ENCODE assay signal across 9 cellular contexts in the genomic region with DNA sequence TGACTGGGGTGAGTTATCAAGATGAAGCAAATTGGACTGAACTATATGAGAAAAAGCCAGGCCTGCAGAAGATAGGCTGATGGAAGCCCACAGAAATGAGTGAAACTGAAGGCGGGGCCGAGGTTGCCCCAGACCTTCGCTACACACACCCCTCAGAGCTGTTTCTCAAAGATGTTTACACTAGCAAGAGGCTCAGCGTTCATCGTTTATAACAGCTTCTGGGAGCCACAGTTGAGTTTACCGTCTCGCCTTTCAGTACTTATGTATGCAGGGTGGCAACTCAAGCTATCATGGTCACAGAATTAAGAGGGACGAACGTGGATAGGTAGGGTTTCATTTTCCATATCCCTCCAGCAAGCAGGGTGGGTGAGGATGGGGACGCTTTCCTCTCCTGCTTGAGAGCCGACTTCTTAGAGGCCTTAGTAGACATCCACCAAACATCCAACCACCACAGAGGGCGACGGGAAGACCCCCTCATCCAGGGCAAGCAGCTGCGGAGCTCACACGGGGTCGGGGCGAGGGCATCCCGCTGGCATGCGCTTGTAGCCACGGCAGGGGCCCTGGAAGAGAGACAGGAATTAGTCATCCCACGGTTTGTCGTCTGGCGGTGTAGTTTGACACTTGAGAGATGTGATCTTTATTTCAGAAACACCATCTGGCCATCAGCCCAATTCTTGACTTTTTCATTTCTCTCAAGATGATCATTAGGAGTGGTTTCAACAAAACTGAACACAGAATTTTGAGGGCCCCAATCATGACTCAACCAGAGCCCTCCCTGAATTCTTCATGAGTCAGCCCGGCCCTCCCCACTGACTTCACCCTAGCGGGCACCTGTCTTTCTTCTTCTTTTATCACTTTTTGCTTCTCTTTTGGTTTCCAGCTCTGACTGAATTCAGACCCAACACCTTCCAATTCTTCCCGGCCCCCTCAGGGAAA.
DNase-seq lines count a peak whose midpoint lies in the region; ATAC-seq and FAIRE-seq lines count a peak whose summit lies in the region.
"Had no signal": no experiment of that assay in that cellular context is flagged by ENCODE, and none has a peak within 500 bp of the region (broad histone marks: within the 10 kb centered on the region; RNA-seq: fewer than 3 reads in every experiment).

No MANE protein-coding gene starts in this region.

- H4K91ac ChIP-seq in mesenchymal stem cell (ENCODE audit: low read length): no peak overlapping the region

- H2BK12ac ChIP-seq in mesenchymal stem cell (ENCODE audit: low read length in 2 of 2): peak overlapping the region in 1 of 2 experiments; percentile 7

- no peak overlapping the region for H3K4ac ChIP-seq in mesenchymal stem cell (ENCODE audit: low read depth in 1 of 2, low read length in 2 of 2)

- no peak overlapping the region for H3K27ac Mint-ChIP-seq in activated T-helper 1 cell treated with anti-CD3 and anti-CD28 coated beads, Interleukin-12 subunit alpha, Interleukin-12 subunit beta, Interleukin-2, Interleukin-4 antibody, amounts not matched to agents 30 ng/mL and 10 ng/mL and 1 ng/mL, durations not matched to agents 14 hours and 24 hours and 36 hours

- DNase-seq in DMS79 treated with DMSO at 0.1 percent for 48 hours (lab: John Stamatoyannopoulos, UW): peak; percentile 87
- DNase-seq in HTR-8/SVneo (ENCODE audit: insufficient read length, low spot score): peak; percentile 65
- peak; percentile 12 for DNase-seq in activated naive CD4-positive, alpha-beta T cell treated with anti-CD3 and anti-CD28 coated beads, Interleukin-2, amount 50 U/mL, for 16 hours
- DNase-seq in mesenchymal stem cell: peak; percentile 67
- DNase-seq in activated T-helper 1 cell treated with anti-CD3 and anti-CD28 coated beads, Interleukin-12 subunit alpha, Interleukin-12 subunit beta, Interleukin-2, Interleukin-4 antibody, amounts not matched to agents 30 ng/mL and 10 ng/mL and 1 ng/mL, durations not matched to agents 14 hours and 24 hours and 36 hours (ENCODE audit: low spot score): no peak
- DNase-seq in hypothalamus (lab: John Stamatoyannopoulos, UW): no peak
- DNase-seq: esophagus squamous epithelium had no signal

- H3K36me3 Mint-ChIP-seq in activated T-helper 1 cell treated with anti-CD3 and anti-CD28 coated beads, Interleukin-12 subunit alpha, Interleukin-12 subunit beta, Interleukin-2, Interleukin-4 antibody, amounts not matched to agents 30 ng/mL and 10 ng/mL and 1 ng/mL, durations not matched to agents 14 hours and 24 hours and 36 hours (ENCODE audit: low read depth): peaks cover 4% of the 10 kb centered on the region

- no peak overlapping the region for H3K4me3 Mint-ChIP-seq in activated T-helper 1 cell treated with anti-CD3 and anti-CD28 coated beads, Interleukin-12 subunit alpha, Interleukin-12 subunit beta, Interleukin-2, Interleukin-4 antibody, amounts not matched to agents 30 ng/mL and 10 ng/mL and 1 ng/mL, durations not matched to agents 14 hours and 24 hours and 36 hours

- peaks cover 0 to 17% of the 10 kb centered on the region in 2 experiments for H3K27me3 ChIP-seq in mesenchymal stem cell (ENCODE audit: control insufficient read depth in 1 of 2, insufficient read depth in 1 of 2, low read length in 2 of 2)

- no peak overlapping the region for H3K23ac ChIP-seq in mesenchymal stem cell (ENCODE audit: low read length in 2 of 2)

- H2BK15ac ChIP-seq in mesenchymal stem cell (ENCODE audit: low read depth, poor library complexity, severe bottlenecking): no peak overlapping the region

- 26% methylated on average over 24 of the region's 26 CpGs for WGBS in mesenchymal stem cell

- FAIRE-seq in HTR-8/SVneo (lab: Jason Lieb, UNC): no peak

- peak overlapping the region in 1 of 2 experiments; percentile 37 for H3K18ac ChIP-seq in mesenchymal stem cell (ENCODE audit: low read depth in 1 of 2, low read length in 2 of 2)

- no peaks in the 10 kb centered on the region for H3K79me1 ChIP-seq in mesenchymal stem cell (replicated peaks; ENCODE audit: low read length, poor library complexity, severe bottlenecking)

- no peak overlapping the region for H2BK5ac ChIP-seq in mesenchymal stem cell (ENCODE audit: low read depth, low read length, poor library complexity, severe bottlenecking)

- H3K9me3 Mint-ChIP-seq in activated T-helper 1 cell treated with anti-CD3 and anti-CD28 coated beads, Interleukin-12 subunit alpha, Interleukin-12 subunit beta, Interleukin-2, Interleukin-4 antibody, amounts not matched to agents 30 ng/mL and 10 ng/mL and 1 ng/mL, durations not matched to agents 14 hours and 24 hours and 36 hours: peaks cover 19% of the 10 kb centered on the region

- no peak overlapping the region for H3K14ac ChIP-seq in mesenchymal stem cell (ENCODE audit: low read length in 2 of 2)

- H2AFZ ChIP-seq in mesenchymal stem cell (ENCODE audit: low read depth, low read length): no peak overlapping the region

- H3K36me3 ChIP-seq in mesenchymal stem cell (ENCODE audit: control insufficient read depth in 1 of 2, insufficient read depth in 2 of 2, low read depth in 1 of 2, low read length in 2 of 2): peaks cover 0 to 2% of the 10 kb centered on the region in 2 experiments
- H3K36me3 ChIP-seq: esophagus squamous epithelium had no signal

- peaks cover 23% of the 10 kb centered on the region for H3K9me3 ChIP-seq in mesenchymal stem cell (ENCODE audit: control insufficient read depth, low read length)

- H3K4me1 Mint-ChIP-seq in activated T-helper 1 cell treated with anti-CD3 and anti-CD28 coated beads, Interleukin-12 subunit alpha, Interleukin-12 subunit beta, Interleukin-2, Interleukin-4 antibody, amounts not matched to agents 30 ng/mL and 10 ng/mL and 1 ng/mL, durations not matched to agents 14 hours and 24 hours and 36 hours (ENCODE audit: low read depth): no peaks in the 10 kb centered on the region

- no peak overlapping the region for H2AK5ac ChIP-seq in mesenchymal stem cell (ENCODE audit: low read length, severe bottlenecking)

- ATAC-seq in HG03342 (IDR thresholded peaks at IDR 0.05; ENCODE audit: unreplicated experiment): no peak
- ATAC-seq in HG02588 (IDR thresholded peaks at IDR 0.05; ENCODE audit: unreplicated experiment): no peak

- intact Hi-C loops in activated T-helper 1 cell treated with anti-CD3 and anti-CD28 coated beads, Interleukin-12 subunit alpha, Interleukin-12 subunit beta, Interleukin-2, Interleukin-4 antibody, amounts not matched to agents 30 ng/mL and 10 ng/mL and 1 ng/mL, durations not matched to agents 14 hours and 24 hours and 36 hours (cut with micrococcal nuclease): no loop called here

- peaks cover 32% of the 10 kb centered on the region for H3K4me1 ChIP-seq in mesenchymal stem cell (ENCODE audit: control insufficient read depth, insufficient read depth, low read depth, low read length)

- no peak overlapping the region for H4K8ac ChIP-seq in mesenchymal stem cell (ENCODE audit: low read length)

- H3K27me3 Mint-ChIP-seq in activated T-helper 1 cell treated with anti-CD3 and anti-CD28 coated beads, Interleukin-12 subunit alpha, Interleukin-12 subunit beta, Interleukin-2, Interleukin-4 antibody, amounts not matched to agents 30 ng/mL and 10 ng/mL and 1 ng/mL, durations not matched to agents 14 hours and 24 hours and 36 hours (ENCODE audit: insufficient read depth): peaks cover 2% of the 10 kb centered on the region

- H3K27ac ChIP-seq in mesenchymal stem cell (ENCODE audit: low read length, poor library complexity, severe bottlenecking): no peak overlapping the region
- H3K27ac ChIP-seq: esophagus squamous epithelium had no signal

- H3K4me3 ChIP-seq in mesenchymal stem cell (ENCODE audit: insufficient read depth in 1 of 2, low read depth in 1 of 2, low read length in 2 of 2): no peak overlapping the region
- H3K4me3 ChIP-seq: esophagus squamous epithelium had no signal

- H2BK120ac ChIP-seq in mesenchymal stem cell (ENCODE audit: low read depth, low read length): no peak overlapping the region

- H3K4me2 ChIP-seq in mesenchymal stem cell (ENCODE audit: low read length, poor library complexity, severe bottlenecking): peak overlapping the region; percentile 32

- H3K9ac ChIP-seq in mesenchymal stem cell (ENCODE audit: low read length): no peak overlapping the region

Comparison
In these comparisons a context has a peak if more than half of its experiments do, and no peak if none do; other contexts are left out.
1. DNase-seq: peak in DMS79 treated with DMSO at 0.1 percent for 48 hours (single experiment), HTR-8/SVneo (single experiment), activated naive CD4-positive, alpha-beta T cell treated with anti-CD3 and anti-CD28 coated beads, Interleukin-2, amount 50 U/mL, for 16 hours (single experiment) and mesenchymal stem cell (single experiment); none in activated T-helper 1 cell treated with anti-CD3 and anti-CD28 coated beads, Interleukin-12 subunit alpha, Interleukin-12 subunit beta, Interleukin-2, Interleukin-4 antibody, amounts not matched to agents 30 ng/mL and 10 ng/mL and 1 ng/mL, durations not matched to agents 14 hours and 24 hours and 36 hours (single experiment) and hypothalamus (0 of 51).